In genomic region chr13:44435142-44435982, GRCh38 we compare ENCODE assay signal across 8 cellular contexts.
DNase-seq lines count a peak whose midpoint lies in the region; ATAC-seq and TF ChIP-seq lines count a peak whose summit lies in the region.

No MANE protein-coding gene starts in this region.

- peaks cover 12% of the 10 kb centered on the region for H3K36me3 Mint-ChIP-seq in effector memory CD8-positive, alpha-beta T cell (ENCODE audit: insufficient read depth)

- peaks cover 19 to 29% of the 10 kb centered on the region in 2 donors for H3K4me1 Mint-ChIP-seq in effector memory CD8-positive, alpha-beta T cell (ENCODE audit: low read depth in 2 of 2)

- no peaks in the 10 kb centered on the region for H3K9me3 Mint-ChIP-seq in effector memory CD8-positive, alpha-beta T cell

- DNase-seq in Ammon's horn (ENCODE audit: low spot score) (peak; percentile 94), NT2/D1 (ENCODE audit: low read depth, low spot score) (peak; percentile 93), lung (ENCODE audit: low spot score) (peak; percentile 98)
- peak; percentile 83 for DNase-seq in activated CD8-positive, alpha-beta memory T cell treated with anti-CD3 and anti-CD28 coated beads, Interleukin-2, amount 50 U/mL, for 1 hour (ENCODE audit: extremely low read depth)
- DNase-seq in effector memory CD8-positive, alpha-beta T cell = peak; percentile 76 to 77 (median 77)
- peak; percentile 76 to 82 for DNase-seq in stimulated activated CD4-positive, alpha-beta T cell treated with anti-CD3 and anti-CD28 coated beads, Interleukin-4, amount 100 ng/mL, for 48 hours (ENCODE audit: low read depth in 2 of 2)

- H3K27me3 Mint-ChIP-seq in effector memory CD8-positive, alpha-beta T cell = no peaks in the 10 kb centered on the region

- H3K27ac ChIP-seq in HUES64 (ENCODE audit: low read depth, low read length) = peak overlapping the region; percentile 99
- peak overlapping the region; percentile 96 to 97 for H3K27ac ChIP-seq in lung (ENCODE audit: low read depth in 1 of 2, low read length in 1 of 2)

- H3K27me3 ChIP-seq in HUES64 (ENCODE audit: insufficient read depth, low read length) (no peaks in the 10 kb centered on the region), NT2/D1 (ENCODE audit: insufficient read depth, insufficient read length) (no peaks in the 10 kb centered on the region), lung (ENCODE audit: control insufficient read depth, insufficient read depth) (no peaks in the 10 kb centered on the region)

- TF ChIP-seq CTCF in lung (IDR thresholded peaks at IDR 0.05; ENCODE audit: control extremely low read depth, extremely low read depth) = no peak

- WGBS in HUES64 = under 1% methylated on average over 54 of the region's 54 CpGs
- WGBS in lung, 2 donors = 0 to 1% methylated on average over 54 of the region's 54 CpGs

- peak overlapping the region; percentile 88 to 90 for H3K4me3 Mint-ChIP-seq in effector memory CD8-positive, alpha-beta T cell

- H3K36me3 ChIP-seq in HUES64 (ENCODE audit: insufficient read depth, low read length) = peaks cover 23% of the 10 kb centered on the region
- peaks cover 22% of the 10 kb centered on the region for H3K36me3 ChIP-seq in NT2/D1 (ENCODE audit: insufficient read depth, insufficient read length, low read length)
- peaks cover 0 to 4% of the 10 kb centered on the region in 2 donors for H3K36me3 ChIP-seq in lung (ENCODE audit: control insufficient read depth in 2 of 2, insufficient read depth in 2 of 2, low read length in 2 of 2)

- H3K27ac Mint-ChIP-seq in effector memory CD8-positive, alpha-beta T cell = peak overlapping the region; percentile 90

- H3K9ac ChIP-seq in HUES64 (ENCODE audit: low read depth, low read length) = peak overlapping the region; percentile 99
- peak overlapping the region; percentile 93 for H3K9ac ChIP-seq in NT2/D1 (ENCODE audit: insufficient read length, low read depth)

- H3K4me3 ChIP-seq in HUES64 (ENCODE audit: low read length) (peak overlapping the region; percentile 83), NT2/D1 (ENCODE audit: insufficient read length, low read depth) (peak overlapping the region; percentile 83), lung (peak overlapping the region; percentile 86)

- H3K4me1 ChIP-seq in HUES64 (ENCODE audit: insufficient read depth, low read length) (peaks cover 11% of the 10 kb centered on the region), NT2/D1 (ENCODE audit: insufficient read depth, insufficient read length) (no peaks in the 10 kb centered on the region), lung (ENCODE audit: control insufficient read depth in 2 of 2, insufficient read depth in 2 of 2, low read length in 2 of 2) (peaks cover 0 to 6% of the 10 kb centered on the region in 2 donors)

- H3K9me3 ChIP-seq in HUES64 (ENCODE audit: insufficient read depth, low read depth, low read length) (no peaks in the 10 kb centered on the region), NT2/D1 (ENCODE audit: insufficient read depth, low read length) (no peaks in the 10 kb centered on the region), lung (ENCODE audit: control insufficient read depth in 2 of 2, insufficient read depth in 1 of 2, low read length in 1 of 2) (no peaks in the 10 kb centered on the region)

- ATAC-seq in GM19452 (IDR thresholded peaks at IDR 0.05; ENCODE audit: unreplicated experiment) (peak; percentile 71), lung (ENCODE audit: insufficient read depth, low FRiP score) (peak; percentile 87)
- ATAC-seq in effector memory CD8-positive, alpha-beta T cell (replicated peaks) = peak; percentile 87

Comparison
In these comparisons a context has a peak if more than half of its experiments do, and no peak if none do; other contexts are left out.
1. Peak in every context shown above with its lines: DNase-seq, ATAC-seq, H3K4me3 ChIP-seq and H3K27ac ChIP-seq.